ENCODE assay signal across 1 cellular context in the genomic region with DNA sequence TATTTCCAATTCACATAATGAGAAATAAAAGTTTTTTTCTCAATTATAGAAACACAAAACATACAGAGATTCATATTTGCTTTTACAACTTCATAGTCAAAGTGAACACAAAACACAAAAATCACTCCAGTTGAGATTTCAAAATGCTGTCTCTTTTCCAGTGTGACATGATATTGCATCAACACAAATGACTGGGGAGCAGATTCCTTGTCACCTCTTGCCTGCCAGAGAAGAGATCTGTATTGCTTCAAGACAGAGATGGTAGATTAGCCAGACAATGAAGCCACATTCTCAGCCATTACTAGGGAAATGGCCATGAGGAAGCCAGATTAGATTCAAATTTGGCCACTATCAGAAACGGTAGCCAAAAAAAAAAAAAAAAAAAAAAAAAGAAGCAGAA.
TF ChIP-seq lines count a peak whose summit lies in the region.

No MANE protein-coding gene starts in this region.

TF ChIP-seq in K562, 482 proteins besides CTCF, POLR2A, EP300 and RAD21 (continued from another document):
- TF ChIP-seq, protein P1, sequence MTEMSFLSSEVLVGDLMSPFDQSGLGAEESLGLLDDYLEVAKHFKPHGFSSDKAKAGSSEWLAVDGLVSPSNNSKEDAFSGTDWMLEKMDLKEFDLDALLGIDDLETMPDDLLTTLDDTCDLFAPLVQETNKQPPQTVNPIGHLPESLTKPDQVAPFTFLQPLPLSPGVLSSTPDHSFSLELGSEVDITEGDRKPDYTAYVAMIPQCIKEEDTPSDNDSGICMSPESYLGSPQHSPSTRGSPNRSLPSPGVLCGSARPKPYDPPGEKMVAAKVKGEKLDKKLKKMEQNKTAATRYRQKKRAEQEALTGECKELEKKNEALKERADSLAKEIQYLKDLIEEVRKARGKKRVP (CRISPR knock-in tag; IDR thresholded peaks at IDR 0.05), result peak; percentile 69; the same call in 1 of the 2 replicates
- TF ChIP-seq ZNF384 (IDR thresholded peaks at IDR 0.05; ENCODE audit: low read depth, low read length) (no peak), RAD51 (IDR thresholded peaks at IDR 0.05; ENCODE audit: borderline replicate concordance, low read depth) (no peak), ILF3 (IDR thresholded peaks at IDR 0.05; ENCODE audit: borderline replicate concordance) (no peak)
- TF ChIP-seq, protein P2, sequence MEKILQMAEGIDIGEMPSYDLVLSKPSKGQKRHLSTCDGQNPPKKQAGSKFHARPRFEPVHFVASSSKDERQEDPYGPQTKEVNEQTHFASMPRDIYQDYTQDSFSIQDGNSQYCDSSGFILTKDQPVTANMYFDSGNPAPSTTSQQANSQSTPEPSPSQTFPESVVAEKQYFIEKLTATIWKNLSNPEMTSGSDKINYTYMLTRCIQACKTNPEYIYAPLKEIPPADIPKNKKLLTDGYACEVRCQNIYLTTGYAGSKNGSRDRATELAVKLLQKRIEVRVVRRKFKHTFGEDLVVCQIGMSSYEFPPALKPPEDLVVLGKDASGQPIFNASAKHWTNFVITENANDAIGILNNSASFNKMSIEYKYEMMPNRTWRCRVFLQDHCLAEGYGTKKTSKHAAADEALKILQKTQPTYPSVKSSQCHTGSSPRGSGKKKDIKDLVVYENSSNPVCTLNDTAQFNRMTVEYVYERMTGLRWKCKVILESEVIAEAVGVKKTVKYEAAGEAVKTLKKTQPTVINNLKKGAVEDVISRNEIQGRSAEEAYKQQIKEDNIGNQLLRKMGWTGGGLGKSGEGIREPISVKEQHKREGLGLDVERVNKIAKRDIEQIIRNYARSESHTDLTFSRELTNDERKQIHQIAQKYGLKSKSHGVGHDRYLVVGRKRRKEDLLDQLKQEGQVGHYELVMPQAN (IDR thresholded peaks at IDR 0.05; ENCODE audit: borderline replicate concordance), result no peak
